8 cellular contexts compared by ENCODE assay signal in genomic region chr15:44593042-44593736, GRCh38. TPM values are rescaled to one million over a fixed set of nuclear protein-coding genes. Genes with fewer than 3 reads are reported as not detected.
DNase-seq lines count a peak whose midpoint lies in the region; ATAC-seq, FAIRE-seq and TF ChIP-seq lines count a peak whose summit lies in the region.

No MANE protein-coding gene starts in this region.

- CTCF ChIA-PET in HEK293 (lab: Yijun Ruan, JAX) = interaction anchor here (0.6 to 6.3 kb wide), 14 partner anchors 9 to 762 kb away, joined by 3 to 42 read pairs (median 4); partner anchors contain the start of gene TRIM69

- no peaks in the 10 kb centered on the region for H3K27me3 ChIP-seq in BLaER1 treated with 17β-estradiol and CSF1 and Interleukin-3, amounts not matched to agents 10 nM and 100 nM

- H3K9ac ChIP-seq in BLaER1 treated with 17β-estradiol and CSF1 and Interleukin-3, amounts not matched to agents 10 nM and 100 nM = no peak overlapping the region; a peak in 1 of 22 replicates

- peak overlapping the region in 7 of 11 experiments; percentile 15 to 57 (median 47); a peak in 12 of 22 replicates for H3K4me2 ChIP-seq in BLaER1 treated with 17β-estradiol and CSF1 and Interleukin-3, amounts not matched to agents 10 nM and 100 nM

- peaks cover 0 to 14% (median 9%) of the 10 kb centered on the region in 10 experiments; a peak in 15 of 20 replicates for H3K4me1 ChIP-seq in BLaER1 treated with 17β-estradiol and CSF1 and Interleukin-3, amounts not matched to agents 10 nM and 100 nM
- H3K4me1 ChIP-seq in HEK293 (ENCODE audit: control insufficient read depth, insufficient read depth, low read length) = no peaks in the 10 kb centered on the region

- 0 out of 22 replicates have a peak, but pooled peaks cover 0 to 3% (median 0%) of the 10 kb centered on the region in 11 experiments for H4K20me1 ChIP-seq in BLaER1 treated with 17β-estradiol and CSF1 and Interleukin-3, amounts not matched to agents 10 nM and 100 nM

- H3K9me3 ChIP-seq in BLaER1 treated with 17β-estradiol and CSF1 and Interleukin-3, amounts not matched to agents 10 nM and 100 nM (replicated peaks in 1 of 11) = no peaks in the 10 kb centered on the region
- no peaks in the 10 kb centered on the region for H3K9me3 ChIP-seq in HEK293 (ENCODE audit: control insufficient read depth, insufficient read depth, low read depth, low read length)

- H3K36me3 Mint-ChIP-seq in activated T-cell treated with anti-CD3 and anti-CD28 coated beads, Interleukin-2, amount 50 U/mL, for 4 hours (ENCODE audit: insufficient read depth) = peaks cover 23% of the 10 kb centered on the region

- no peak for TF ChIP-seq CTCF in HEK293 (tag by site-specific recombination; IDR thresholded peaks at IDR 0.05)
- TF ChIP-seq CTCF in lower leg skin (IDR thresholded peaks at IDR 0.05) = no peak

- H3K27ac ChIP-seq in BLaER1 treated with 17β-estradiol and CSF1 and Interleukin-3, amounts not matched to agents 10 nM and 100 nM = peak overlapping the region in 4 of 11 experiments; percentile 23 to 58 (median 32); a peak in 7 of 22 replicates
- no peak overlapping the region for H3K27ac ChIP-seq in HEK293 (ENCODE audit: extremely low read depth, low read depth, low read length)

- no peak overlapping the region for H3K4me3 ChIP-seq in BLaER1 treated with 17β-estradiol and CSF1 and Interleukin-3, amounts not matched to agents 10 nM and 100 nM
- H3K4me3 ChIP-seq in HEK293 (ENCODE audit: low read depth, low read length) (no peak overlapping the region), lower leg skin (ENCODE audit: low read depth, poor library complexity, severe bottlenecking) (no peak overlapping the region)

- no peaks in the 10 kb centered on the region for H3K27me3 Mint-ChIP-seq in activated T-cell treated with anti-CD3 and anti-CD28 coated beads, Interleukin-2, amount 50 U/mL, for 4 hours (ENCODE audit: low read depth)

- no peak for DNase-seq in activated T-cell treated with anti-CD3 and anti-CD28 coated beads, Interleukin-2, amount 50 U/mL, for 4 hours
- DNase-seq in left kidney (ENCODE audit: low read depth, low spot score) (peak; percentile 5), NCI-H446 (lab: John Stamatoyannopoulos, UW) (no peak), urothelium cell line (ENCODE audit: low spot score) (no peak), lower leg skin (ENCODE audit: low spot score in 2 of 2) (no peak), COLO668 (lab: John Stamatoyannopoulos, UW; ENCODE audit: unreplicated experiment) (no peak)

- intact Hi-C loops in lower leg skin (cut with DNase I; ENCODE audit: low total_unique reads) = no loop called here

- peaks cover 70 to 100% (median 98%) of the 10 kb centered on the region in 11 experiments for H3K36me3 ChIP-seq in BLaER1 treated with 17β-estradiol and CSF1 and Interleukin-3, amounts not matched to agents 10 nM and 100 nM
- H3K36me3 ChIP-seq in HEK293 (ENCODE audit: control insufficient read depth in 2 of 2, insufficient read depth in 1 of 2, low read length in 2 of 2) = peaks cover 29 to 80% of the 10 kb centered on the region in 2 experiments

- 64 to 73% methylated on average over 7 of the region's 7 CpGs for WGBS in lower leg skin, 2 donors

- POLR2A ChIA-PET in HEK293 (lab: Yijun Ruan, JAX) = interaction anchor here (0.7 kb wide), 1 partner anchor 145 kb away, joined by 3 read pairs; no protein-coding TSS in a partner anchor

- no peak for FAIRE-seq in urothelium cell line (lab: Jason Lieb, UNC)

- H3K4me1 Mint-ChIP-seq in activated T-cell treated with anti-CD3 and anti-CD28 coated beads, Interleukin-2, amount 50 U/mL, for 4 hours (ENCODE audit: low read depth) = peaks cover 24% of the 10 kb centered on the region

- peak; percentile 46 to 70 for ATAC-seq in activated T-cell treated with anti-CD3 and anti-CD28 coated beads, Interleukin-2, amount 50 U/mL, for 4 hours

- no peaks in the 10 kb centered on the region for H3K9me3 Mint-ChIP-seq in activated T-cell treated with anti-CD3 and anti-CD28 coated beads, Interleukin-2, amount 50 U/mL, for 4 hours

- no peak overlapping the region for H3K4me3 Mint-ChIP-seq in activated T-cell treated with anti-CD3 and anti-CD28 coated beads, Interleukin-2, amount 50 U/mL, for 4 hours

- TF ChIP-seq POLR2A in lower leg skin (IDR thresholded peaks at IDR 0.05) = no peak

TF ChIP-seq in HEK293, 187 proteins besides CTCF, POLR2A, EP300 and RAD21:
- TF ChIP-seq ZNF654 (tag by site-specific recombination; IDR thresholded peaks at IDR 0.05; ENCODE audit: low read depth) = peak; percentile 51
- TF ChIP-seq ZNF426 (tag by site-specific recombination; IDR thresholded peaks at IDR 0.05) = no peak
- no peak for TF ChIP-seq ZBTB44 (tag by site-specific recombination; IDR thresholded peaks at IDR 0.05)

RNA-seq across cellular contexts. Expression of gene EIF3J, which starts 56.2 kb away (rescaled TPM):
- total RNA-seq in activated T-cell treated with anti-CD3 and anti-CD28 coated beads, Interleukin-2, amount 50 U/mL, for 4 hours = 100 to 1,000 TPM; 197 to 214 (median 201) TPM
- 10 to 100 TPM; 35.1 to 45.2 (median 42.3) TPM for total RNA-seq in lower leg skin

Comparison
In these comparisons a context has a peak if more than half of its experiments do, and no peak if none do; other contexts are left out.
1. RNA of gene EIF3J, which starts 56.2 kb away (total RNA-seq): 197 to 214 TPM in activated T-cell treated with anti-CD3 and anti-CD28 coated beads, Interleukin-2, amount 50 U/mL, for 4 hours; 35.1 to 45.2 TPM in lower leg skin; every median in the first group is over 4 times any median in the second.